ENCODE assay signal across 19 cellular contexts in the genomic region with DNA sequence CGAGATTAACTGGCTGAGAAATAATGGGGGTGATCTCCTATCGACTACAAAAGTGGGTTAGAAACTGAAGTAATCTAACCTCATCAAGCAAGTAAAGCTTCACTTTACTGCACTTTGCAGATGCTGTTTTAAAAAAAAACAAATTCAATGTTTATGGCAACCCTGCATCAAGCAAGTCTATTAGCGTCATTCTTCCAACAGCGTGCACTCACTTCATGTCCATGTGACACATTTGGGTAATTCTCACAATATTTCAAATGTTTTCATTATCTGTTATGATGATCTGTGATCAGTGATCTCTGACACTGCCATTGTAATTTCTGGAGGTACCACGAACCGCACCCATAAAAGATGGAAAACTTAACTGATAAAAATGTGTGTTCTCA.
A peak's percentile ranks its signal among the peaks of the same experiment; 100 is the strongest.
DNase-seq lines count a peak whose midpoint lies in the region; ATAC-seq and TF ChIP-seq lines count a peak whose summit lies in the region.
"Had no signal": no experiment of that assay in that cellular context is flagged by ENCODE, and none has a peak within 500 bp of the region (broad histone marks: within the 10 kb centered on the region; RNA-seq: fewer than 3 reads in every experiment).

No MANE protein-coding gene starts in this region.

- no peaks in the 10 kb centered on the region for H3K9me3 ChIP-seq in CD4-positive, alpha-beta memory T cell (ENCODE audit: control insufficient read depth in 1 of 2, low read length in 2 of 2)
- H3K9me3 ChIP-seq in suprapubic skin = no peaks in the 10 kb centered on the region
- H3K9me3 ChIP-seq: BE2C, tibial nerve had no signal

- peaks cover 7 to 19% of the 10 kb centered on the region in 2 donors for H3K36me3 Mint-ChIP-seq in CD4-positive, alpha-beta memory T cell
- H3K36me3 Mint-ChIP-seq in IgD-negative memory B cell = no peaks in the 10 kb centered on the region
- H3K36me3 Mint-ChIP-seq in activated naive CD8-positive, alpha-beta T cell treated with anti-CD3 and anti-CD28 coated beads for 36 hours = peaks cover 39% of the 10 kb centered on the region
- peaks cover 37% of the 10 kb centered on the region for H3K36me3 Mint-ChIP-seq in nephron progenitor cell (ENCODE audit: low read depth)

- H3K4me1 Mint-ChIP-seq in CD4-positive, alpha-beta memory T cell = peaks cover 71 to 91% (median 81%) of the 10 kb centered on the region in 4 donors
- peaks cover 52 to 69% (median 57%) of the 10 kb centered on the region in 3 donors for H3K4me1 Mint-ChIP-seq in IgD-negative memory B cell
- H3K4me1 Mint-ChIP-seq in activated naive CD8-positive, alpha-beta T cell treated with anti-CD3 and anti-CD28 coated beads for 36 hours = peaks cover 70% of the 10 kb centered on the region
- H3K4me1 Mint-ChIP-seq in nephron progenitor cell = peaks cover 55% of the 10 kb centered on the region

- no peaks in the 10 kb centered on the region for H3K27me3 ChIP-seq in CD4-positive, alpha-beta memory T cell (ENCODE audit: insufficient read depth, low read length)
- no peaks in the 10 kb centered on the region for H3K27me3 ChIP-seq in suprapubic skin
- H3K27me3 ChIP-seq: BE2C, tibial nerve had no signal

- no peak overlapping the region for H3K27ac ChIP-seq in CD4-positive, alpha-beta memory T cell (ENCODE audit: low read depth, low read length)
- H3K27ac ChIP-seq in suprapubic skin = no peak overlapping the region

- no peak overlapping the region for H3K4me3 ChIP-seq in CD4-positive, alpha-beta memory T cell (ENCODE audit: low read length in 2 of 2)
- no peak overlapping the region for H3K4me3 ChIP-seq in suprapubic skin
- H3K4me3 ChIP-seq: GM23338, tibial nerve had no signal

- WGBS in suprapubic skin = 88% methylated on average over 6 of the region's 6 CpGs

- H3K9me3 Mint-ChIP-seq in CD4-positive, alpha-beta memory T cell = no peaks in the 10 kb centered on the region
- no peaks in the 10 kb centered on the region for H3K9me3 Mint-ChIP-seq in IgD-negative memory B cell
- peaks cover 2% of the 10 kb centered on the region for H3K9me3 Mint-ChIP-seq in activated naive CD8-positive, alpha-beta T cell treated with anti-CD3 and anti-CD28 coated beads for 36 hours
- H3K9me3 Mint-ChIP-seq in nephron progenitor cell = no peaks in the 10 kb centered on the region
- H3K9me3 Mint-ChIP-seq: GM23338 had no signal

- no peaks in the 10 kb centered on the region for H3K27me3 Mint-ChIP-seq in CD4-positive, alpha-beta memory T cell
- H3K27me3 Mint-ChIP-seq in IgD-negative memory B cell (no peaks in the 10 kb centered on the region), nephron progenitor cell (ENCODE audit: low read depth, poor library complexity) (peaks cover 3% of the 10 kb centered on the region)
- no peaks in the 10 kb centered on the region for H3K27me3 Mint-ChIP-seq in activated naive CD8-positive, alpha-beta T cell treated with anti-CD3 and anti-CD28 coated beads for 36 hours
- H3K27me3 Mint-ChIP-seq: dendritic cell treated with granulocyte-macrophage colony-stimulating factor and Interleukin-4, amounts not matched to agents 40 ng/mL and 50 ng/mL, for 4 days had no signal

- POLR2A ChIA-PET in CD4-positive, alpha-beta memory T cell (lab: Charles Lee; ENCODE audit: partially characterized antibody) = interaction anchor here (1.0 kb wide), 1 partner anchor 71 kb away, joined by 4 read pairs; the partner anchor contains the start of gene KANSL1

- DNase-seq in CD4-positive, alpha-beta memory T cell = peak in 2 of 5 donors; percentile 32 to 43
- no peak for DNase-seq in activated naive CD8-positive, alpha-beta T cell treated with anti-CD3 and anti-CD28 coated beads for 36 hours
- DNase-seq in nephron progenitor cell (no peak), suprapubic skin (ENCODE audit: low spot score in 2 of 2) (no peak)
- DNase-seq: activated CD4-positive, alpha-beta T cell treated with anti-CD3 and anti-CD28 coated beads, Interleukin-2, amount 50 U/mL, for 4 hours; activated effector memory CD4-positive, alpha-beta T cell treated with anti-CD3 and anti-CD28 coated beads, Interleukin-2, amount 50 U/mL, for 16 hours; BE2C; DMS 273 treated with DMSO at 0.1 percent for 48 hours; GF-D8; NCI-H2081; NCI-H524; T1000 had no signal

- CTCF ChIA-PET in CD4-positive, alpha-beta memory T cell (lab: Charles Lee; ENCODE audit: partially characterized antibody) = interaction anchor here (0.6 kb wide), 1 partner anchor 87 kb away, joined by 3 read pairs; no protein-coding TSS in a partner anchor

- peak overlapping the region; percentile 3 to 85 (median 48) for H3K27ac Mint-ChIP-seq in CD4-positive, alpha-beta memory T cell
- peak overlapping the region; percentile 19 to 89 (median 23) for H3K27ac Mint-ChIP-seq in IgD-negative memory B cell
- H3K27ac Mint-ChIP-seq in activated naive CD8-positive, alpha-beta T cell treated with anti-CD3 and anti-CD28 coated beads for 36 hours = peak overlapping the region; percentile 77
- H3K27ac Mint-ChIP-seq in nephron progenitor cell = peak overlapping the region; percentile 8
- H3K27ac Mint-ChIP-seq: dendritic cell treated with granulocyte-macrophage colony-stimulating factor and Interleukin-4, amounts not matched to agents 40 ng/mL and 50 ng/mL, for 4 days; GM23338 had no signal

- no peak for TF ChIP-seq EP300 in suprapubic skin (IDR thresholded peaks at IDR 0.05)

- intact Hi-C loops in CD4-positive, alpha-beta memory T cell (cut with micrococcal nuclease) = no loop called here

- H3K4me3 Mint-ChIP-seq in CD4-positive, alpha-beta memory T cell = peak overlapping the region in 7 of 8 donors; percentile 30 to 72 (median 54)
- peak overlapping the region in 2 of 4 donors; percentile 63 to 83 for H3K4me3 Mint-ChIP-seq in IgD-negative memory B cell
- H3K4me3 Mint-ChIP-seq in activated naive CD8-positive, alpha-beta T cell treated with anti-CD3 and anti-CD28 coated beads for 36 hours = peak overlapping the region; percentile 24
- no peak overlapping the region for H3K4me3 Mint-ChIP-seq in nephron progenitor cell
- H3K4me3 Mint-ChIP-seq: dendritic cell treated with granulocyte-macrophage colony-stimulating factor and Interleukin-4, amounts not matched to agents 40 ng/mL and 50 ng/mL, for 4 days; GM23338 had no signal

- TF ChIP-seq CTCF in nephron progenitor cell (IDR thresholded peaks at IDR 0.05) (no peak), suprapubic skin (IDR thresholded peaks at IDR 0.05) (no peak)

- ATAC-seq in GM19328 (IDR thresholded peaks at IDR 0.05; ENCODE audit: unreplicated experiment) (no peak), HG03039 (IDR thresholded peaks at IDR 0.05; ENCODE audit: unreplicated experiment) (no peak), esophagus mucosa (no peak)
- ATAC-seq: GM23338 had no signal

- H3K4me1 ChIP-seq in CD4-positive, alpha-beta memory T cell (ENCODE audit: insufficient read depth, low read length) = peaks cover 96% of the 10 kb centered on the region
- peaks cover 49% of the 10 kb centered on the region for H3K4me1 ChIP-seq in suprapubic skin

- H3K36me3 ChIP-seq in CD4-positive, alpha-beta memory T cell (ENCODE audit: insufficient read depth, low read length) = no peaks in the 10 kb centered on the region
- H3K36me3 ChIP-seq in suprapubic skin = no peaks in the 10 kb centered on the region
- H3K36me3 ChIP-seq: tibial nerve had no signal

- TF ChIP-seq POLR2A in suprapubic skin (IDR thresholded peaks at IDR 0.05) = no peak

Comparison
In these comparisons a context has a peak if more than half of its experiments do, and no peak if none do; other contexts are left out.
1. H3K27ac Mint-ChIP-seq: peak in every context shown above with its lines; median percentile 77 in activated naive CD8-positive, alpha-beta T cell treated with anti-CD3 and anti-CD28 coated beads for 36 hours; 48 in CD4-positive, alpha-beta memory T cell; 23 in IgD-negative memory B cell; 8 in nephron progenitor cell.